28 cellular contexts compared by ENCODE assay signal in the genomic region with DNA sequence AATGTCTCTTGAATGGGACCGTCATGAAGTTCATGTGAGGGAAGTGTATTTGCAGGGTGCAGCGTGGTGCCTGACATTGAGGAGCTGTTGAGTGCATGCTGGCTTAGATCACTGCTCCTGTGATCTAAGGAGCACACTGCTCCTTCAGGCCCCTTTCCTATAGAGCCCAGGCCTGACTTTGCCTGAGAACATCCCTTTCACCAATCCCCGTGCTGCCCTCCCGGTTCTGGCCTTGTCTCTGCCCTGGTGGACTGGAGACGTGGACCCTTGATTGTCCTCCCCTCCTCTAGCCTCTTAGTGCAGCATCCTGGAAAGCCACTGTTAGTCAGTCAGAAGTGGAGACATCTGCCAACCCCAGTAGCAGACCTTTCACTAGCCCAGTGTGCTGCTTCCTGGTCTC.
DNase-seq lines count a peak whose midpoint lies in the region; ATAC-seq and TF ChIP-seq lines count a peak whose summit lies in the region.
"Had no signal": no experiment of that assay in that cellular context is flagged by ENCODE, and none has a peak within 500 bp of the region (broad histone marks: within the 10 kb centered on the region; RNA-seq: fewer than 3 reads in every experiment).

No MANE protein-coding gene starts in this region.

- no peaks in the 10 kb centered on the region for H3K36me3 Mint-ChIP-seq in endodermal cell (ENCODE audit: low read depth)
- H3K36me3 Mint-ChIP-seq: activated naive CD4-positive, alpha-beta T cell treated with anti-CD3 and anti-CD28 coated beads, Interleukin-2, amount 50 U/mL, for 24 hours; naive thymus-derived CD8-positive, alpha-beta T cell had no signal

- H3K9me3 Mint-ChIP-seq in endodermal cell: no peaks in the 10 kb centered on the region
- H3K9me3 Mint-ChIP-seq: activated CD4-positive, alpha-beta T cell treated with anti-CD3 and anti-CD28 coated beads, Interleukin-2, amount 10 ng/mL, durations not matched to agents 24 days and 14 days; activated naive CD4-positive, alpha-beta T cell treated with anti-CD3 and anti-CD28 coated beads, Interleukin-2, amount 50 U/mL, for 24 hours; activated T-helper 1 cell treated with anti-CD3 and anti-CD28 coated beads, Interleukin-12 subunit alpha, Interleukin-12 subunit beta, Interleukin-2, Interleukin-4 antibody, amounts not matched to agents 30 ng/mL and 10 ng/mL and 1 ng/mL, durations not matched to agents 14 hours and 24 hours and 36 hours; CD4-positive, alpha-beta T cell; naive thymus-derived CD8-positive, alpha-beta T cell had no signal

- H3K4me1 ChIP-seq in right cardiac atrium (ENCODE audit: control insufficient read depth, insufficient read depth, low read length) (no peaks in the 10 kb centered on the region), endodermal cell (ENCODE audit: control insufficient read depth, insufficient read depth, low read length) (peaks cover 22% of the 10 kb centered on the region), neuronal stem cell (ENCODE audit: control insufficient read depth in 2 of 2, insufficient read depth in 1 of 2, low read depth in 1 of 2, low read length in 2 of 2) (peaks cover 45 to 58% of the 10 kb centered on the region in 2 donors), upper lobe of right lung (no peaks in the 10 kb centered on the region)
- H3K4me1 ChIP-seq: parathyroid adenoma had no signal

- no peak overlapping the region for H2AFZ ChIP-seq in neuronal stem cell (ENCODE audit: low read length)
- H2AFZ ChIP-seq: parathyroid adenoma had no signal

- no peak overlapping the region for H4K8ac ChIP-seq in neuronal stem cell (ENCODE audit: low read depth, low read length)

- H3K27me3 ChIP-seq in right cardiac atrium (ENCODE audit: control insufficient read depth, insufficient read depth) (no peaks in the 10 kb centered on the region), endodermal cell (ENCODE audit: control insufficient read depth, insufficient read depth, low read length, poor library complexity, severe bottlenecking) (no peaks in the 10 kb centered on the region), neuronal stem cell (ENCODE audit: control insufficient read depth in 3 of 3, insufficient read depth in 3 of 3, low read depth in 1 of 3, low read length in 3 of 3) (no peaks in the 10 kb centered on the region), upper lobe of right lung (no peaks in the 10 kb centered on the region)
- H3K27me3 ChIP-seq: dorsolateral prefrontal cortex, MG63 had no signal

- H3K9ac ChIP-seq in endodermal cell (ENCODE audit: extremely low read depth, low read length, poor library complexity, severe bottlenecking) (no peak overlapping the region), neuronal stem cell (ENCODE audit: low read depth, low read length, poor library complexity) (no peak overlapping the region)
- H3K9ac ChIP-seq: parathyroid adenoma had no signal

- no peaks in the 10 kb centered on the region for H3K9me3 ChIP-seq in right cardiac atrium (ENCODE audit: control insufficient read depth, low read length)
- no peaks in the 10 kb centered on the region for H3K9me3 ChIP-seq in endodermal cell (ENCODE audit: control insufficient read depth, low read length)
- H3K9me3 ChIP-seq in neuronal stem cell (replicated peaks in 1 of 2; ENCODE audit: control insufficient read depth in 2 of 2, insufficient read depth in 1 of 2, low read depth in 1 of 2, low read length in 2 of 2): peaks cover 0 to 6% of the 10 kb centered on the region in 2 donors
- H3K9me3 ChIP-seq in upper lobe of right lung: no peaks in the 10 kb centered on the region
- H3K9me3 ChIP-seq: MG63 had no signal

- no peak for TF ChIP-seq CTCF in endodermal cell (conservative IDR thresholded peaks at IDR 0.05)
- no peak for TF ChIP-seq CTCF in upper lobe of right lung (IDR thresholded peaks at IDR 0.05)

- no peaks in the 10 kb centered on the region for H3K36me3 ChIP-seq in endodermal cell (ENCODE audit: control insufficient read depth, insufficient read depth, low read length)
- no peaks in the 10 kb centered on the region for H3K36me3 ChIP-seq in neuronal stem cell (replicated peaks in 1 of 2; ENCODE audit: control insufficient read depth in 2 of 2, insufficient read depth in 2 of 2, low read length in 2 of 2)
- no peaks in the 10 kb centered on the region for H3K36me3 ChIP-seq in upper lobe of right lung
- H3K36me3 ChIP-seq: cardiac muscle cell, MG63, WERI-Rb-1 had no signal

- peak overlapping the region; percentile 78 for H2AK5ac ChIP-seq in neuronal stem cell (ENCODE audit: low read depth, low read length)

- H3K4me2 ChIP-seq in neuronal stem cell (ENCODE audit: insufficient read depth, low read length, poor library complexity, severe bottlenecking): no peak overlapping the region

- no peak overlapping the region for H2BK12ac ChIP-seq in neuronal stem cell (ENCODE audit: low read length)

- intact Hi-C loops in cardiac septum (cut with DNase I) (no loop called here), right cardiac atrium (cut with DNase I) (loop anchor here in 1 of 4 donors (5.0 kb wide), 1 partner anchor 440 kb away; no protein-coding TSS in a partner anchor), upper lobe of right lung (cut with DNase I) (no loop called here)

- no peak overlapping the region for H3K14ac ChIP-seq in neuronal stem cell (ENCODE audit: low read length)

- H3K27ac ChIP-seq in right cardiac atrium (ENCODE audit: low read length) (no peak overlapping the region), endodermal cell (ENCODE audit: low read depth, low read length) (no peak overlapping the region), neuronal stem cell (replicated peaks; ENCODE audit: low read length) (no peak overlapping the region), upper lobe of right lung (no peak overlapping the region)
- H3K27ac ChIP-seq: cardiac muscle cell, dorsolateral prefrontal cortex, parathyroid adenoma, WERI-Rb-1 had no signal

- peak overlapping the region; percentile 97 for H2BK120ac ChIP-seq in neuronal stem cell (ENCODE audit: low read depth, low read length)

- peaks cover 72% of the 10 kb centered on the region for H3K4me1 Mint-ChIP-seq in endodermal cell
- H3K4me1 Mint-ChIP-seq: activated CD4-positive, alpha-beta T cell treated with anti-CD3 and anti-CD28 coated beads, Interleukin-2, amount 10 ng/mL, durations not matched to agents 24 days and 14 days; activated naive CD4-positive, alpha-beta T cell treated with anti-CD3 and anti-CD28 coated beads, Interleukin-2, amount 50 U/mL, for 24 hours had no signal

- H4K91ac ChIP-seq in neuronal stem cell (ENCODE audit: low read depth, low read length, poor library complexity): no peak overlapping the region

- H3K27me3 Mint-ChIP-seq in endodermal cell (ENCODE audit: insufficient read depth): peaks cover 24% of the 10 kb centered on the region
- H3K27me3 Mint-ChIP-seq: activated naive CD4-positive, alpha-beta T cell treated with anti-CD3 and anti-CD28 coated beads, Interleukin-2, amount 50 U/mL, for 24 hours; CD4-positive, alpha-beta T cell had no signal

- no peak overlapping the region for H3K23ac ChIP-seq in neuronal stem cell (ENCODE audit: low read depth, low read length, poor library complexity)

- H2BK5ac ChIP-seq in neuronal stem cell (ENCODE audit: low read length): peak overlapping the region; percentile 55

- 78% methylated on average over 5 of the region's 5 CpGs for WGBS in right cardiac atrium
- 88 to 98% methylated on average over 5 of the region's 5 CpGs for WGBS in endodermal cell (ENCODE audit: insufficient coverage in 1 of 2, insufficient read length in 1 of 2), 2 experiments
- WGBS in neuronal stem cell (ENCODE audit: extremely low coverage in 2 of 2, insufficient read length in 2 of 2, insufficient replicate concordance in 1 of 2), 2 donors: no CpG with 5 or more reads among the region's 5 CpGs

- H3K4ac ChIP-seq in neuronal stem cell (ENCODE audit: low read length): no peak overlapping the region

- H3K27ac Mint-ChIP-seq in endodermal cell: no peak overlapping the region
- H3K27ac Mint-ChIP-seq: activated CD4-positive, alpha-beta T cell treated with anti-CD3 and anti-CD28 coated beads, Interleukin-2, amount 10 ng/mL, durations not matched to agents 24 days and 14 days; activated naive CD4-positive, alpha-beta T cell treated with anti-CD3 and anti-CD28 coated beads, Interleukin-2, amount 50 U/mL, for 24 hours; activated T-helper 1 cell treated with anti-CD3 and anti-CD28 coated beads, Interleukin-12 subunit alpha, Interleukin-12 subunit beta, Interleukin-2, Interleukin-4 antibody, amounts not matched to agents 30 ng/mL and 10 ng/mL and 1 ng/mL, durations not matched to agents 14 hours and 24 hours and 36 hours; CD4-positive, alpha-beta T cell had no signal

- H3K18ac ChIP-seq in neuronal stem cell (ENCODE audit: low read length): peak overlapping the region; percentile 4

- DNase-seq in cardiac septum (ENCODE audit: low spot score): peak; percentile 51
- no peak for DNase-seq in right cardiac atrium
- peak; percentile 46 for DNase-seq in endodermal cell
- DNase-seq in neuronal stem cell (ENCODE audit: low spot score): no peak
- peak; percentile 28 for DNase-seq in upper lobe of right lung
- DNase-seq in activated gamma-delta T cell treated with Interleukin-2 at 50 U/mL for 16 hours: no peak
- DNase-seq: activated CD4-positive, alpha-beta T cell treated with anti-CD3 and anti-CD28 coated beads, Interleukin-2, amount 10 ng/mL, durations not matched to agents 24 days and 14 days; DMS153; MG63; midbrain; naive thymus-derived CD8-positive, alpha-beta T cell; NCI-H1417; NCI-H2029 treated with DMSO at 0.1 percent for 48 hours; NCI-H2227 treated with DMSO at 0.1 percent for 48 hours; NCI-H526 treated with DMSO at 0.1 percent for 48 hours; SHP77 treated with DMSO at 0.1 percent for 48 hours; stimulated activated naive CD4-positive, alpha-beta T cell treated with Interleukin-2 at 50 U/mL for 16 hours; T1000; WERI-Rb-1 had no signal

- H3K4me3 ChIP-seq in right cardiac atrium (ENCODE audit: low read length): no peak overlapping the region
- H3K4me3 ChIP-seq in endodermal cell (ENCODE audit: low read length): no peak overlapping the region
- H3K4me3 ChIP-seq in neuronal stem cell (ENCODE audit: low read length in 2 of 2): no peak overlapping the region
- H3K4me3 ChIP-seq in upper lobe of right lung: no peak overlapping the region
- H3K4me3 ChIP-seq: cardiac muscle cell, dorsolateral prefrontal cortex, K562, MG63 had no signal

- H3K79me1 ChIP-seq in neuronal stem cell (ENCODE audit: low read depth, low read length): no peaks in the 10 kb centered on the region

- ATAC-seq in right cardiac atrium (no peak), upper lobe of right lung (no peak), GM21529 (IDR thresholded peaks at IDR 0.05; ENCODE audit: unreplicated experiment) (no peak), GM19035 (IDR thresholded peaks at IDR 0.05; ENCODE audit: unreplicated experiment) (no peak)
- ATAC-seq: K562; naive thymus-derived CD8-positive, alpha-beta T cell had no signal

- H2BK15ac ChIP-seq in neuronal stem cell (ENCODE audit: low read length): no peak overlapping the region

- no peak overlapping the region for H3K4me3 Mint-ChIP-seq in endodermal cell
- H3K4me3 Mint-ChIP-seq: activated CD4-positive, alpha-beta T cell treated with anti-CD3 and anti-CD28 coated beads, Interleukin-2, amount 10 ng/mL, durations not matched to agents 24 days and 14 days; activated naive CD4-positive, alpha-beta T cell treated with anti-CD3 and anti-CD28 coated beads, Interleukin-2, amount 50 U/mL, for 24 hours; activated T-helper 1 cell treated with anti-CD3 and anti-CD28 coated beads, Interleukin-12 subunit alpha, Interleukin-12 subunit beta, Interleukin-2, Interleukin-4 antibody, amounts not matched to agents 30 ng/mL and 10 ng/mL and 1 ng/mL, durations not matched to agents 14 hours and 24 hours and 36 hours; CD4-positive, alpha-beta T cell; naive thymus-derived CD8-positive, alpha-beta T cell had no signal

Comparison
In these comparisons a context has a peak if more than half of its experiments do, and no peak if none do; other contexts are left out.
1. DNase-seq: peak in cardiac septum (single experiment), endodermal cell (single experiment) and upper lobe of right lung (single experiment); none in right cardiac atrium (0 of 3), neuronal stem cell (single experiment) and activated gamma-delta T cell treated with Interleukin-2 at 50 U/mL for 16 hours (single experiment).